Comparison of ENCODE assay signal across 20 cellular contexts in the genomic region with DNA sequence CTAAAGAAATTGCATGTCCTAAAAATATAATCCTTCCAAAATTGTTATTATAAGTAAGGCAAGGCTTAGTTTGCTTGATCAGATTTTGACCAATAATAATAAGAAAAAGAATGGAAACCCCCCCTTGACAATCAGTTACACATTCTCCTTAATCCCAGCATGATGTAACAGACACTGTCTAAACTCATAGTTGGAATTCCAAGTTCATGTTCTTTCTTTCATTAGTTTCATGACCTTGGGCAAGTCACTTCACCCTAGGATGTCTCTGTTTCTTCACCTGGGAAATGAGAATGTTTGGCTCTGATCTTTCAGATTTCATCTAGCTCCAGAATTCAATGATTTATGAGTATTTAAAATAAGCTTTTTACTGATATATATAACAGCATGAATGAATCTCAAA.
"Had no signal": no experiment of that assay in that cellular context is flagged by ENCODE, and none has a peak within 500 bp of the region (broad histone marks: within the 10 kb centered on the region; RNA-seq: fewer than 3 reads in every experiment).

No MANE protein-coding gene starts in this region.

- H3K4me3 ChIP-seq: ascending aorta, MG63, SK-N-MC had no signal

- H3K27ac ChIP-seq: ascending aorta, SK-N-MC had no signal

- H3K9me3 ChIP-seq: ascending aorta, MG63 had no signal

- H3K36me3 ChIP-seq: ascending aorta, MG63 had no signal

- ATAC-seq: activated CD8-positive, alpha-beta memory T cell treated with anti-CD3 and anti-CD28 coated beads, Interleukin-2, amount 10 ng/mL, durations not matched to agents 7 days and 5 days had no signal

- DNase-seq: activated B cell treated with CpG ODN at 0.5 μM for 24 hours; activated CD4-positive, alpha-beta T cell treated with anti-CD3 and anti-CD28 coated beads for 1 hour; activated CD4-positive, alpha-beta T cell treated with anti-CD3 and anti-CD28 coated beads, Interleukin-2, amount 10 ng/mL, durations not matched to agents 24 days and 14 days; activated CD4-positive, alpha-beta T cell treated with anti-CD3 and anti-CD28 coated beads, Interleukin-2, amount 50 U/mL, for 48 hours; activated CD8-positive, alpha-beta memory T cell treated with anti-CD3 and anti-CD28 coated beads, Interleukin-2, amount 10 ng/mL, durations not matched to agents 7 days and 5 days; activated effector memory CD4-positive, alpha-beta T cell treated with Interleukin-2 at 50 U/mL for 16 hours; activated naive CD4-positive, alpha-beta T cell; activated T-cell treated with anti-CD3 and anti-CD28 coated beads, Interleukin-2, amount 50 U/mL, for 24 hours; amniotic stem cell; MG63; MV-4-11; NCI-H1105; NCI-H1436; NCI-H1694 treated with DMSO at 0.1 percent for 48 hours; NCI-H2029 treated with DMSO at 0.1 percent for 48 hours; NCI-H446; NCI-H524; SHP77 treated with DMSO at 0.1 percent for 48 hours had no signal

- H3K27me3 ChIP-seq: ascending aorta, MG63 had no signal
